ENCODE assay signal across 2 cellular contexts in the genomic region with DNA sequence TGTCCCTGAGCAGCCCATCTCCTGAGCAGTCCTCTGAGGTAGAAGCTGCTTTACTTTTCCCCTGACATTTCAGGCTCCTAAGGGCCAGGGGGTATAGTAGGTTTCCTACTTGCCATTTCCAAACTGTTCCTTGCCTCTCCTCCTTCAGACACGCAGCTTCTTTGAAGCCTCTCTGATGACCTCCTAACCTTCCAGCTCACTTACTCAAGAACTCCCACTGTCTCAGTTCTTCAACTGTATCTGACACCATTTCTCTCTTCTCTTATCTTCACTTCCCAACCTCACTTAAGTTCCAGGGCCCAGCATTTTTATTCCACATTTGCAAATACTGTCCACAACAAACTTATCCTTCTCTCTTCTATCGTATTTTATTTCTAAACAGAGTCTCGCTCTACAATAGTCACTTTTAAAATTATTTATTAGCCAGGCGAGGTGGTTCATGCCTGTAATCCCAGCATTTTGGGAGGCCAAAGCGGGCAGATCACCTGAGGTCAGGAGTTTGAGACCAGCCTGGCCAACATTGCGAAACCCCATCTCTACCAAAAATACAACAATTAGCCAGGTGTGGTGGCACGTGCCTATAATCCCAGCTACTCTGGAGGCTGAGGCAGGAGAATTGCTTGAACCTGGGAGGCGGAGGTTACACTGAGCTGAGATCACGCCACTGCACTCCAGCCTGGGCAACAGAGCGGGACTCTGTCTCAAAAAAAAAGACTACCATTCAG.
TF ChIP-seq lines count a peak whose summit lies in the region.

No MANE protein-coding gene starts in this region.

TF ChIP-seq in A549, 52 proteins besides CTCF, POLR2A, EP300 and RAD21:
- TF ChIP-seq CEBPB (IDR thresholded peaks at IDR 0.05): peak; percentile 52 to 66; a peak in 2 of 4 replicates

TF ChIP-seq in K562, 482 proteins besides CTCF, POLR2A, EP300 and RAD21:
- TF ChIP-seq ELF4 (CRISPR knock-in tag; IDR thresholded peaks at IDR 0.05): peak; percentile 26; the same call in 1 of the 2 replicates
- TF ChIP-seq ARID1B (IDR thresholded peaks at IDR 0.05): peak; percentile 44; the same call in 1 of the 2 replicates
- TF ChIP-seq SMARCA4 (IDR thresholded peaks at IDR 0.05): 0 out of 2 replicates have a peak, but pooled peaks have one; percentile 38
- TF ChIP-seq CEBPB (tag; IDR thresholded peaks at IDR 0.05): peak; percentile 89
- TF ChIP-seq DPF2 (IDR thresholded peaks at IDR 0.05): peak; percentile 45; the same call in 1 of the 2 replicates
- TF ChIP-seq CBFA2T3 (IDR thresholded peaks at IDR 0.05): peak; percentile 24; the same call in 1 of the 2 replicates
